In genomic region chr10:70578371-70578947, GRCh38 we compare ENCODE assay signal across 8 cellular contexts. TPM values are rescaled to one million over a fixed set of nuclear protein-coding genes. Genes with fewer than 3 reads are reported as not detected.
DNase-seq lines count a peak whose midpoint lies in the region; ATAC-seq and TF ChIP-seq lines count a peak whose summit lies in the region.

No MANE protein-coding gene starts in this region.

- no peaks in the 10 kb centered on the region for H3K79me2 ChIP-seq in smooth muscle cell (ENCODE audit: low read depth)

- no peaks in the 10 kb centered on the region for H3K9me3 ChIP-seq in smooth muscle cell (replicated peaks; ENCODE audit: low read depth)

- ATAC-seq in HG03432 (IDR thresholded peaks at IDR 0.05; ENCODE audit: unreplicated experiment) (peak; percentile 68), HG02970 (IDR thresholded peaks at IDR 0.05; ENCODE audit: low FRiP score, unreplicated experiment) (no peak)

- H3K27ac ChIP-seq in smooth muscle cell (ENCODE audit: low read depth): peak overlapping the region; percentile 68

- no peak overlapping the region for H3K4me3 ChIP-seq in smooth muscle cell

- WGBS in smooth muscle cell (ENCODE audit: low lambda C conversion rate): 29% methylated on average over 7 of the region's 7 CpGs

- no peaks in the 10 kb centered on the region for H3K36me3 ChIP-seq in smooth muscle cell (ENCODE audit: low read depth)

- H2AFZ ChIP-seq in smooth muscle cell (ENCODE audit: low read depth): no peak overlapping the region

- H3K4me2 ChIP-seq in smooth muscle cell: peak overlapping the region; percentile 24

- TF ChIP-seq CTCF in smooth muscle cell (IDR thresholded peaks at IDR 0.05; ENCODE audit: borderline replicate concordance, insufficient read depth, poor library complexity, severe bottlenecking): no peak

- H3F3A ChIP-seq in smooth muscle cell (ENCODE audit: low read depth): peaks cover 9% of the 10 kb centered on the region

- H3K4me1 ChIP-seq in smooth muscle cell (ENCODE audit: low read depth): peaks cover 7% of the 10 kb centered on the region

- H4K20me1 ChIP-seq in smooth muscle cell (ENCODE audit: low read depth): no peaks in the 10 kb centered on the region

- no peak overlapping the region for H3K9ac ChIP-seq in smooth muscle cell (ENCODE audit: low read depth)

- H3K27me3 ChIP-seq in smooth muscle cell (ENCODE audit: low read depth): no peaks in the 10 kb centered on the region

- peak; percentile 71 for DNase-seq in activated gamma-delta T cell treated with Interleukin-2 at 50 U/mL for 16 hours
- DNase-seq in activated gamma-delta T cell (lab: John Stamatoyannopoulos, UW): no peak
- DNase-seq in SW480 (ENCODE audit: low spot score): peak; percentile 99
- peak; percentile 94 for DNase-seq in amniotic epithelial cell (ENCODE audit: low read depth)
- no peak for DNase-seq in smooth muscle cell (lab: John Stamatoyannopoulos, UW; ENCODE audit: unreplicated experiment)
- DNase-seq in cerebellar cortex (ENCODE audit: low spot score): no peak

RNA-seq across cellular contexts. Expression of gene PRF1, which starts 24.1 kb away (rescaled TPM):
- total RNA-seq in smooth muscle cell: not detected in 2 replicates
- not detected in 2 replicates for polyA plus RNA-seq in smooth muscle cell

Comparison
In these comparisons a context has a peak if more than half of its experiments do, and no peak if none do; other contexts are left out.
1. DNase-seq: peak in activated gamma-delta T cell treated with Interleukin-2 at 50 U/mL for 16 hours (single experiment), SW480 (single experiment) and amniotic epithelial cell (single experiment); none in activated gamma-delta T cell (single experiment), smooth muscle cell (single experiment) and cerebellar cortex (single experiment).